Comparison of ENCODE assay signal across 21 cellular contexts in the genomic region with DNA sequence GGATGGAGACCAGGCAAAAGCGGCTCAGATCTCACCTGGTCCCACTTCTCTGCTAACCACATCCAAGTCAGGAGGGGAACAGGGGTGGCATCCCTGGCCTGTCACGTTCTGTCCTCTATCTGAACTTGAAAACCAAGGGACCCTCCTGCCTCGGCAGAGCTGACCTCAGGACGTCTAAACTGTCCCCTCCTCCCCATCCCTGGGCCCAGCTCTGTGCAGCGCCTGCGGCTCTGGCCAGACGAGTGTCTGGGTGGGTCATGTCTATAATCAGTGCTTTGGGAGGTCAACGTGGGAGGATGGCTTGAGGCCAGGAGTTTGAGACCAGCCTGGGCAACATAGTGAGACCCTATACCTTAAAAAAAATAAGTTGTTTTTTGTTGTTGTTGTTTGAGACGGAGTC.
"Had no signal": no experiment of that assay in that cellular context is flagged by ENCODE, and none has a peak within 500 bp of the region (broad histone marks: within the 10 kb centered on the region; RNA-seq: fewer than 3 reads in every experiment).

No MANE protein-coding gene starts in this region.

- H3K4me1 ChIP-seq: esophagus squamous epithelium, gastroesophageal sphincter had no signal

- H3K4me3 ChIP-seq: esophagus squamous epithelium, gastroesophageal sphincter had no signal

- H3K4me3 Mint-ChIP-seq: activated CD4-positive, alpha-beta memory T cell treated with anti-CD3 and anti-CD28 coated beads for 36 hours; activated CD8-positive, alpha-beta memory T cell treated with anti-CD3 and anti-CD28 coated beads, Interleukin-2, amount 10 ng/mL, durations not matched to agents 7 days and 5 days; activated CD8-positive, alpha-beta T cell treated with anti-CD3 and anti-CD28 coated beads, Interleukin-2, amount 10 ng/mL, durations not matched to agents 7 days and 5 days; activated naive CD8-positive, alpha-beta T cell; activated T-cell treated with anti-CD3 and anti-CD28 coated beads, Interleukin-2, amount 50 U/mL, for 4 hours; activated T-helper 17 cell treated with anti-CD3 and anti-CD28 coated beads, Interleukin-2, amount 50 U/mL, for 72 hours had no signal

- H3K36me3 Mint-ChIP-seq: activated CD8-positive, alpha-beta memory T cell treated with anti-CD3 and anti-CD28 coated beads, Interleukin-2, amount 10 ng/mL, durations not matched to agents 7 days and 5 days; activated naive CD8-positive, alpha-beta T cell had no signal

- H3K9me3 Mint-ChIP-seq: activated T-helper 17 cell treated with anti-CD3 and anti-CD28 coated beads, Interleukin-2, amount 50 U/mL, for 72 hours had no signal

- H3K36me3 ChIP-seq: brain microvascular endothelial cell, esophagus squamous epithelium, gastroesophageal sphincter had no signal

- H3K27ac Mint-ChIP-seq: activated CD4-positive, alpha-beta memory T cell treated with anti-CD3 and anti-CD28 coated beads for 36 hours; activated CD8-positive, alpha-beta memory T cell treated with anti-CD3 and anti-CD28 coated beads, Interleukin-2, amount 10 ng/mL, durations not matched to agents 7 days and 5 days; activated CD8-positive, alpha-beta T cell treated with anti-CD3 and anti-CD28 coated beads, Interleukin-2, amount 10 ng/mL, durations not matched to agents 7 days and 5 days; activated naive CD8-positive, alpha-beta T cell; activated T-helper 17 cell treated with anti-CD3 and anti-CD28 coated beads, Interleukin-2, amount 50 U/mL, for 72 hours had no signal

- H3K27me3 ChIP-seq: brain microvascular endothelial cell, esophagus squamous epithelium, gastroesophageal sphincter had no signal

- DNase-seq: activated CD4-positive, alpha-beta memory T cell treated with anti-CD3 and anti-CD28 coated beads for 36 hours; activated CD4-positive, alpha-beta T cell treated with anti-CD3 and anti-CD28 coated beads for 48 hours; activated CD4-positive, CD25-positive, alpha-beta regulatory T cell; activated CD8-positive, alpha-beta memory T cell treated with anti-CD3 and anti-CD28 coated beads, Interleukin-2, amount 10 ng/mL, durations not matched to agents 7 days and 5 days; activated CD8-positive, alpha-beta T cell treated with anti-CD3 and anti-CD28 coated beads, Interleukin-2, amount 10 ng/mL, durations not matched to agents 7 days and 5 days; activated effector memory CD4-positive, alpha-beta T cell treated with Interleukin-2 at 50 U/mL for 16 hours; activated gamma-delta T cell treated with Interleukin-2 at 50 U/mL for 16 hours; activated naive CD4-positive, alpha-beta T cell treated with anti-CD3 and anti-CD28 coated beads, Interleukin-2, amount 50 U/mL, for 16 hours; activated naive CD4-positive, alpha-beta T cell treated with Interleukin-2 at 50 U/mL for 16 hours; activated T-cell treated with anti-CD3 and anti-CD28 coated beads, Interleukin-2, amount 50 U/mL, for 4 hours; amniotic stem cell; anterior cingulate cortex; brain microvascular endothelial cell; effector CD8-positive, alpha-beta T cell; esophagus squamous epithelium; foreskin melanocyte; T-helper 2 cell had no signal

- H3K4me1 Mint-ChIP-seq: activated CD8-positive, alpha-beta memory T cell treated with anti-CD3 and anti-CD28 coated beads, Interleukin-2, amount 10 ng/mL, durations not matched to agents 7 days and 5 days; activated T-helper 17 cell treated with anti-CD3 and anti-CD28 coated beads, Interleukin-2, amount 50 U/mL, for 72 hours had no signal

- H3K27me3 Mint-ChIP-seq: activated CD4-positive, alpha-beta memory T cell treated with anti-CD3 and anti-CD28 coated beads for 36 hours; activated CD8-positive, alpha-beta memory T cell treated with anti-CD3 and anti-CD28 coated beads, Interleukin-2, amount 10 ng/mL, durations not matched to agents 7 days and 5 days; activated naive CD8-positive, alpha-beta T cell; activated T-helper 17 cell treated with anti-CD3 and anti-CD28 coated beads, Interleukin-2, amount 50 U/mL, for 72 hours had no signal

- H3K27ac ChIP-seq: brain microvascular endothelial cell, epithelial cell of prostate, esophagus squamous epithelium, gastroesophageal sphincter had no signal

- ATAC-seq: activated CD8-positive, alpha-beta memory T cell treated with anti-CD3 and anti-CD28 coated beads, Interleukin-2, amount 10 ng/mL, durations not matched to agents 7 days and 5 days; activated CD8-positive, alpha-beta T cell treated with anti-CD3 and anti-CD28 coated beads, Interleukin-2, amount 10 ng/mL, durations not matched to agents 7 days and 5 days; activated T-cell treated with anti-CD3 and anti-CD28 coated beads, Interleukin-2, amount 50 U/mL, for 4 hours; activated T-helper 17 cell treated with anti-CD3 and anti-CD28 coated beads, Interleukin-2, amount 50 U/mL, for 72 hours; gastroesophageal sphincter had no signal
